ENCODE assay signal across 23 cellular contexts in genomic region chr13:51233117-51233826, GRCh38. TPM values are rescaled to one million over a fixed set of nuclear protein-coding genes. Genes with fewer than 3 reads are reported as not detected.
"Had no signal": no experiment of that assay in that cellular context is flagged by ENCODE, and none has a peak within 500 bp of the region (broad histone marks: within the 10 kb centered on the region; RNA-seq: fewer than 3 reads in every experiment).

No MANE protein-coding gene starts in this region.

- H3K36me3 Mint-ChIP-seq: IgD-negative memory B cell had no signal

- H3K4me3 Mint-ChIP-seq: IgD-negative memory B cell had no signal

- DNase-seq: KBM-7, MV-4-11, NCI-H1048, NCI-H1105, NCI-H1417, NCI-H1436 treated with DMSO at 0.1 percent for 48 hours, NCI-H1694, NCI-H187 treated with DMSO at 0.1 percent for 48 hours, NCI-H2029 treated with DMSO at 0.1 percent for 48 hours, NCI-H2227 treated with DMSO at 0.1 percent for 48 hours, NCI-H524, NCI-H526 treated with DMSO at 0.1 percent for 48 hours, NCI-H748 treated with DMSO at 0.1 percent for 48 hours, Right ventricle myocardium superior, RPMI8226, SIG-M5 had no signal

- H3K9me3 ChIP-seq: SJSA1 had no signal

- H3K4me3 ChIP-seq: SJSA1, SK-N-MC had no signal

- H3K27ac ChIP-seq: HL-60, SJSA1, SK-N-MC had no signal

- H3K27ac Mint-ChIP-seq: IgD-negative memory B cell had no signal

- FAIRE-seq: HTR-8/SVneo, RCC 7860 had no signal

- H3K36me3 ChIP-seq: SJSA1 had no signal

RNA-seq across cellular contexts. Expression of gene FAM124A, which starts 11.1 kb away (rescaled TPM):
- total RNA-seq: LHCN-M2 had no signal
- polyA plus RNA-seq: IgD-negative memory B cell had no signal
